Comparison of ENCODE assay signal across 5 cellular contexts in the genomic region with DNA sequence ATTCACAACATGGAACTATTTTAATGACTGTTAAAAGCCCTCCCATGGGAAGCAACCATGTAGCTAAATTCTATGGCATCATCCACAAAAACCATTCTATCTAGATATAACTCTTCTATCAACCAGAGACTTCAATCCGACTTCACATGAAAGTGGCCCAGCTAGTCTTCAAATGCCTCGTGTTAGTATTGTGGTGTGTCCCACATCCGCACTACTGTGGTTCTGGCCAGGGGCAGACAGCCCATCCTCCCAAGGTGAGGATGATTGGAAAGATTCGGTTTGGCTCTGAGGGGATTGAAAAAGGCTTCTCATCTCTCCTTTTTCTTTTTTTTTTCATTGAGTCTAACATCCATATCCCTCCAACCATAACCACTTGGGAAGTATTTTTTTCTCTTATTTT.
"Had no signal": no experiment of that assay in that cellular context is flagged by ENCODE, and none has a peak within 500 bp of the region (broad histone marks: within the 10 kb centered on the region; RNA-seq: fewer than 3 reads in every experiment).

No MANE protein-coding gene starts in this region.

- H3K36me3 ChIP-seq: HAP-1 had no signal

- H3K9ac ChIP-seq: GM23248 had no signal

- DNase-seq: GM23248, GOT3, H7, IMR-90 had no signal

- H3K27ac ChIP-seq: GM23248 had no signal

- H3K4me1 ChIP-seq: HAP-1 had no signal

- H2AFZ ChIP-seq: GM23248 had no signal

- H3K4me3 ChIP-seq: GM23248, HAP-1 had no signal
